24 cellular contexts compared by ENCODE assay signal in genomic region chr11:65375012-65375411, GRCh38. TPM values are rescaled to one million over a fixed set of nuclear protein-coding genes. Genes with fewer than 3 reads are reported as not detected.
DNase-seq lines count a peak whose midpoint lies in the region; TF ChIP-seq lines count a peak whose summit lies in the region.
"Had no signal": no experiment of that assay in that cellular context is flagged by ENCODE, and none has a peak within 500 bp of the region (broad histone marks: within the 10 kb centered on the region; RNA-seq: fewer than 3 reads in every experiment).

No MANE protein-coding gene starts in this region.

- H3K27ac ChIP-seq in BLaER1: no peak overlapping the region
- H3K27ac ChIP-seq: ovary, right atrium auricular region, thyroid gland had no signal

- H3K4me2 ChIP-seq in BLaER1: no peak overlapping the region

- TF ChIP-seq CTCF in LNCaP clone FGC (IDR thresholded peaks at IDR 0.05; ENCODE audit: control insufficient read depth, extremely low read depth, insufficient read depth) (no peak), nephron progenitor cell (IDR thresholded peaks at IDR 0.05) (no peak), CD14-positive monocyte (IDR thresholded peaks at IDR 0.05) (no peak)

- H3K36me3 ChIP-seq in BLaER1: no peaks in the 10 kb centered on the region
- H3K36me3 ChIP-seq: ovary, right atrium auricular region, thyroid gland had no signal

- no peaks in the 10 kb centered on the region for H4K20me1 ChIP-seq in BLaER1

- intact Hi-C loops in dendritic cell treated with granulocyte-macrophage colony-stimulating factor and Interleukin-4, amounts not matched to agents 40 ng/mL and 50 ng/mL, for 4 days (cut with micrococcal nuclease): no loop called here
- intact Hi-C loops in CD14-positive monocyte (cut with micrococcal nuclease): no loop called here

- H3K27me3 ChIP-seq in BLaER1: no peaks in the 10 kb centered on the region
- H3K27me3 ChIP-seq: ovary, right atrium auricular region, thyroid gland had no signal

- peaks cover 3% of the 10 kb centered on the region for H3K27me3 Mint-ChIP-seq in dendritic cell treated with granulocyte-macrophage colony-stimulating factor and Interleukin-4, amounts not matched to agents 40 ng/mL and 50 ng/mL, for 4 days
- peaks cover 20% of the 10 kb centered on the region for H3K27me3 Mint-ChIP-seq in nephron progenitor cell (ENCODE audit: low read depth, poor library complexity)
- peaks cover 2 to 5% (median 4%) of the 10 kb centered on the region in 3 donors for H3K27me3 Mint-ChIP-seq in CD14-positive monocyte (ENCODE audit: low read depth in 3 of 3)
- H3K27me3 Mint-ChIP-seq: activated CD4-positive, alpha-beta T cell treated with anti-CD3 and anti-CD28 coated beads for 36 hours; activated naive CD8-positive, alpha-beta T cell; naive thymus-derived CD8-positive, alpha-beta T cell; stimulated activated naive CD8-positive, alpha-beta T cell treated with anti-CD3 and anti-CD28 coated beads, Interleukin-15, Interleukin-2, amounts not matched to agents 100 ng/mL and 50 ng/mL, for 24 hours had no signal

- no peak overlapping the region for H3K4me3 Mint-ChIP-seq in dendritic cell treated with granulocyte-macrophage colony-stimulating factor and Interleukin-4, amounts not matched to agents 40 ng/mL and 50 ng/mL, for 4 days
- no peak overlapping the region for H3K4me3 Mint-ChIP-seq in nephron progenitor cell
- H3K4me3 Mint-ChIP-seq in CD14-positive monocyte: no peak overlapping the region
- H3K4me3 Mint-ChIP-seq: activated CD4-positive, alpha-beta T cell treated with anti-CD3 and anti-CD28 coated beads for 36 hours; activated naive CD8-positive, alpha-beta T cell; activated T-cell treated with anti-CD3 and anti-CD28 coated beads, Interleukin-2, amount 50 U/mL, for 72 hours; CD8-positive, alpha-beta T cell; naive thymus-derived CD8-positive, alpha-beta T cell; stimulated activated naive CD8-positive, alpha-beta T cell treated with anti-CD3 and anti-CD28 coated beads, Interleukin-15, Interleukin-2, amounts not matched to agents 100 ng/mL and 50 ng/mL, for 24 hours had no signal

- peak; percentile 18 for DNase-seq in LNCaP clone FGC (ENCODE audit: low read depth)
- no peak for DNase-seq in nephron progenitor cell
- no peak for DNase-seq in NK-92 (lab: John Stamatoyannopoulos, UW; ENCODE audit: unreplicated experiment)
- DNase-seq in cerebellar nuclear complex (lab: John Stamatoyannopoulos, UW): no peak
- no peak for DNase-seq in CD14-positive monocyte (ENCODE audit: low spot score)
- DNase-seq in SHP77 treated with DMSO at 0.1 percent for 48 hours (lab: John Stamatoyannopoulos, UW): no peak
- DNase-seq: activated CD4-positive, alpha-beta T cell treated with anti-CD3 and anti-CD28 coated beads for 36 hours; activated T-cell treated with anti-CD3 and anti-CD28 coated beads, Interleukin-2, amount 50 U/mL, for 72 hours; aorta; central memory CD4-positive, alpha-beta T cell; foreskin fibroblast; GDM1; naive thymus-derived CD8-positive, alpha-beta T cell; NCI-H1105; NCI-H2029 treated with DMSO at 0.1 percent for 48 hours; NCI-H446 treated with DMSO at 0.1 percent for 48 hours; ovary; thyroid gland had no signal

- H3K4me1 Mint-ChIP-seq in dendritic cell treated with granulocyte-macrophage colony-stimulating factor and Interleukin-4, amounts not matched to agents 40 ng/mL and 50 ng/mL, for 4 days (ENCODE audit: low read depth): peaks cover 60% of the 10 kb centered on the region
- peaks cover 20% of the 10 kb centered on the region for H3K4me1 Mint-ChIP-seq in nephron progenitor cell
- H3K4me1 Mint-ChIP-seq in CD14-positive monocyte: peaks cover 28% of the 10 kb centered on the region
- H3K4me1 Mint-ChIP-seq: activated CD4-positive, alpha-beta T cell treated with anti-CD3 and anti-CD28 coated beads for 36 hours had no signal

- peaks cover 20% of the 10 kb centered on the region for H3K36me3 Mint-ChIP-seq in dendritic cell treated with granulocyte-macrophage colony-stimulating factor and Interleukin-4, amounts not matched to agents 40 ng/mL and 50 ng/mL, for 4 days (ENCODE audit: low read depth)
- no peaks in the 10 kb centered on the region for H3K36me3 Mint-ChIP-seq in nephron progenitor cell (ENCODE audit: low read depth)
- H3K36me3 Mint-ChIP-seq in CD14-positive monocyte: peaks cover 3 to 5% of the 10 kb centered on the region in 2 donors
- H3K36me3 Mint-ChIP-seq: activated naive CD8-positive, alpha-beta T cell had no signal

- H3K4me3 ChIP-seq in BLaER1: no peak overlapping the region
- no peak overlapping the region for H3K4me3 ChIP-seq in LNCaP clone FGC (ENCODE audit: low read depth, low read length)
- H3K4me3 ChIP-seq: ovary, right atrium auricular region, thyroid gland had no signal

- 0 out of 2 replicates have a peak overlapping the region, but pooled peaks have one; percentile 10 for H3K9ac ChIP-seq in BLaER1

- H3K9me3 ChIP-seq in BLaER1: no peaks in the 10 kb centered on the region
- H3K9me3 ChIP-seq: ovary, right atrium auricular region, thyroid gland had no signal

- no peaks in the 10 kb centered on the region for H3K9me3 Mint-ChIP-seq in dendritic cell treated with granulocyte-macrophage colony-stimulating factor and Interleukin-4, amounts not matched to agents 40 ng/mL and 50 ng/mL, for 4 days
- H3K9me3 Mint-ChIP-seq in nephron progenitor cell (no peaks in the 10 kb centered on the region), CD14-positive monocyte (no peaks in the 10 kb centered on the region)
- H3K9me3 Mint-ChIP-seq: activated T-cell treated with anti-CD3 and anti-CD28 coated beads, Interleukin-2, amount 50 U/mL, for 72 hours; CD8-positive, alpha-beta T cell; naive thymus-derived CD8-positive, alpha-beta T cell; stimulated activated naive CD8-positive, alpha-beta T cell treated with anti-CD3 and anti-CD28 coated beads, Interleukin-15, Interleukin-2, amounts not matched to agents 100 ng/mL and 50 ng/mL, for 24 hours had no signal

- H3K4me1 ChIP-seq in BLaER1: peaks cover 54% of the 10 kb centered on the region

- peak overlapping the region; percentile 14 for H3K27ac Mint-ChIP-seq in dendritic cell treated with granulocyte-macrophage colony-stimulating factor and Interleukin-4, amounts not matched to agents 40 ng/mL and 50 ng/mL, for 4 days
- H3K27ac Mint-ChIP-seq in nephron progenitor cell (peak overlapping the region; percentile 57), CD14-positive monocyte (no peak overlapping the region)
- H3K27ac Mint-ChIP-seq: activated CD4-positive, alpha-beta T cell treated with anti-CD3 and anti-CD28 coated beads for 36 hours; activated T-cell treated with anti-CD3 and anti-CD28 coated beads, Interleukin-2, amount 50 U/mL, for 72 hours; CD8-positive, alpha-beta T cell; stimulated activated naive CD8-positive, alpha-beta T cell treated with anti-CD3 and anti-CD28 coated beads, Interleukin-15, Interleukin-2, amounts not matched to agents 100 ng/mL and 50 ng/mL, for 24 hours had no signal

RNA-seq across cellular contexts. Expression of gene SLC25A45, which starts 7.4 kb away (rescaled TPM):
- polyA plus RNA-seq in CD14-positive monocyte: 1 to 10 TPM; 3.7 to 4.1 TPM

RNA-seq across cellular contexts. Expression of gene FRMD8, which starts 11.4 kb away (rescaled TPM):
- 10 to 100 TPM; 33.7 to 41.2 TPM for polyA plus RNA-seq in CD14-positive monocyte

RNA-seq across cellular contexts. Expression of gene TIGD3, which starts 20.5 kb away (rescaled TPM):
- 1 to 10 TPM; 2.8 to 3.7 TPM for polyA plus RNA-seq in CD14-positive monocyte

RNA-seq across cellular contexts. Expression of gene DPF2, which starts 41.4 kb away (rescaled TPM):
- 10 to 100 TPM; 35.7 to 39.0 TPM for polyA plus RNA-seq in CD14-positive monocyte

RNA-seq across cellular contexts. Expression of gene NEAT1, which starts 47.6 kb away (rescaled TPM):
- 1 to 10 TPM in 1 of 2 donors, under 1 TPM in 1; 0.90 to 1.3 TPM for polyA plus RNA-seq in CD14-positive monocyte

Comparison
In these comparisons a context has a peak if more than half of its experiments do, and no peak if none do; other contexts are left out.
1. H3K27ac Mint-ChIP-seq: peak in dendritic cell treated with granulocyte-macrophage colony-stimulating factor and Interleukin-4, amounts not matched to agents 40 ng/mL and 50 ng/mL, for 4 days (single experiment) and nephron progenitor cell (single experiment); none in CD14-positive monocyte (0 of 7).